1 cellular context compared by ENCODE assay signal in genomic region chr6:30844118-30844535, GRCh38.
A peak's percentile ranks its signal among the peaks of the same experiment; 100 is the strongest.
TF ChIP-seq lines count a peak whose summit lies in the region.

No MANE protein-coding gene starts in this region.

TF ChIP-seq in H1, 55 proteins besides CTCF, POLR2A, EP300 and RAD21 (continued from another document):
- TF ChIP-seq ATF3 (IDR thresholded peaks at IDR 0.05; ENCODE audit: insufficient read depth, low read depth, low read length) (no peak), SIN3A (conservative IDR thresholded peaks at IDR 0.05 in 1 of 2, IDR thresholded peaks at IDR 0.05 in 1 of 2; ENCODE audit: low read depth in 1 of 2, low read length in 2 of 2) (no peak), CHD2 (IDR thresholded peaks at IDR 0.05; ENCODE audit: low read length) (0 out of 2 replicates have a peak, but pooled peaks have one; percentile 7), USF2 (IDR thresholded peaks at IDR 0.05; ENCODE audit: low read length) (no peak), SIRT6 (IDR thresholded peaks at IDR 0.05; ENCODE audit: low read length) (no peak), NRF1 (IDR thresholded peaks at IDR 0.05; ENCODE audit: low read depth, low read length) (no peak), ASH2L (IDR thresholded peaks at IDR 0.05; ENCODE audit: low read length) (no peak), PHF8 (conservative IDR thresholded peaks at IDR 0.05; ENCODE audit: low read depth, low read length) (no peak), POU5F1 (IDR thresholded peaks at IDR 0.05; ENCODE audit: low read depth, low read length) (no peak), HDAC6 (IDR thresholded peaks at IDR 0.05; ENCODE audit: low read depth, low read length) (no peak), TBP (IDR thresholded peaks at IDR 0.05; ENCODE audit: low read depth, low read length) (peak; percentile 56; the same call in 1 of the 2 replicates), CEBPB (IDR thresholded peaks at IDR 0.05; ENCODE audit: low read depth, low read length) (no peak), KDM5A (IDR thresholded peaks at IDR 0.05; ENCODE audit: low read length) (no peak), CHD1 (IDR thresholded peaks at IDR 0.05; ENCODE audit: low read depth, low read length) (no peak), ZNF274 (IDR thresholded peaks at IDR 0.05; ENCODE audit: borderline replicate concordance, extremely low read depth, low read length) (no peak), SP2 (IDR thresholded peaks at IDR 0.05; ENCODE audit: low read length) (no peak), RNF2 (IDR thresholded peaks at IDR 0.05; ENCODE audit: borderline replicate concordance, low read depth, low read length, missing control alignments, poor library complexity, severe bottlenecking) (no peak), RXRA (IDR thresholded peaks at IDR 0.05; ENCODE audit: insufficient read depth, low read depth, low read length) (no peak), BACH1 (IDR thresholded peaks at IDR 0.05; ENCODE audit: low read length) (no peak), JUND (IDR thresholded peaks at IDR 0.05; ENCODE audit: low read length) (no peak), RBBP5 (IDR thresholded peaks at IDR 0.05; ENCODE audit: borderline replicate concordance, low read depth, low read length) (no peak), SIX5 (IDR thresholded peaks at IDR 0.05; ENCODE audit: low read depth, low read length) (no peak), E2F6 (IDR thresholded peaks at IDR 0.05) (no peak; the same call in 1 of the 2 replicates), CBX5 (IDR thresholded peaks at IDR 0.05; ENCODE audit: low read depth, low read length) (no peak), GABPA (IDR thresholded peaks at IDR 0.05; ENCODE audit: borderline replicate concordance, insufficient read depth, low read length) (no peak), CHD7 (IDR thresholded peaks at IDR 0.05; ENCODE audit: insufficient replicate concordance, low read length) (no peak), GTF2F1 (IDR thresholded peaks at IDR 0.05; ENCODE audit: borderline replicate concordance, low read depth, low read length) (no peak), CBX8 (IDR thresholded peaks at IDR 0.05; ENCODE audit: borderline replicate concordance, low read depth, low read length) (no peak), SRF (IDR thresholded peaks at IDR 0.05; ENCODE audit: low read depth, low read length) (no peak), BRCA1 (IDR thresholded peaks at IDR 0.05; ENCODE audit: low read depth, low read length) (no peak), TAF7 (optimal IDR thresholded peaks at IDR 0.05; ENCODE audit: borderline replicate concordance, low read depth, low read length) (no peak), YY1 (IDR thresholded peaks at IDR 0.05; ENCODE audit: low read depth, low read length) (0 out of 2 replicates have a peak, but pooled peaks have one; percentile 33), SAP30 (IDR thresholded peaks at IDR 0.05; ENCODE audit: insufficient read depth, insufficient replicate concordance, low read length) (no peak), POLR2AphosphoS5 (IDR thresholded peaks at IDR 0.05; ENCODE audit: low read depth, low read length) (0 out of 2 replicates have a peak, but pooled peaks have one; percentile 64), MAFK (IDR thresholded peaks at IDR 0.05; ENCODE audit: low read depth, low read length) (no peak), BCL11A (IDR thresholded peaks at IDR 0.05; ENCODE audit: low read depth in 2 of 2, low read length in 2 of 2) (no peak), TAF1 (IDR thresholded peaks at IDR 0.05; ENCODE audit: low read depth, low read length) (0 out of 2 replicates have a peak, but pooled peaks have one; percentile 41), KDM1A (IDR thresholded peaks at IDR 0.05; ENCODE audit: borderline replicate concordance, low read length) (no peak), MAX (IDR thresholded peaks at IDR 0.05) (no peak; the same call in 1 of the 2 replicates), KDM4A (IDR thresholded peaks at IDR 0.05; ENCODE audit: low read depth, low read length, severe bottlenecking) (no peak), TCF12 (IDR thresholded peaks at IDR 0.05; ENCODE audit: low read depth, low read length) (no peak), SUZ12 (IDR thresholded peaks at IDR 0.05; ENCODE audit: low read length) (no peak), SP1 (IDR thresholded peaks at IDR 0.05; ENCODE audit: low read depth, low read length) (0 out of 2 replicates have a peak, but pooled peaks have one; percentile 16), TEAD4 (IDR thresholded peaks at IDR 0.05; ENCODE audit: low read depth, low read length) (peak; percentile 99), EGR1 (IDR thresholded peaks at IDR 0.05; ENCODE audit: borderline replicate concordance, low read depth, low read length) (no peak), NANOG (IDR thresholded peaks at IDR 0.05; ENCODE audit: insufficient read depth, low read depth, low read length, poor library complexity, severe bottlenecking) (peak; percentile 13)
